Comparison of ENCODE assay signal across 9 cellular contexts in the genomic region with DNA sequence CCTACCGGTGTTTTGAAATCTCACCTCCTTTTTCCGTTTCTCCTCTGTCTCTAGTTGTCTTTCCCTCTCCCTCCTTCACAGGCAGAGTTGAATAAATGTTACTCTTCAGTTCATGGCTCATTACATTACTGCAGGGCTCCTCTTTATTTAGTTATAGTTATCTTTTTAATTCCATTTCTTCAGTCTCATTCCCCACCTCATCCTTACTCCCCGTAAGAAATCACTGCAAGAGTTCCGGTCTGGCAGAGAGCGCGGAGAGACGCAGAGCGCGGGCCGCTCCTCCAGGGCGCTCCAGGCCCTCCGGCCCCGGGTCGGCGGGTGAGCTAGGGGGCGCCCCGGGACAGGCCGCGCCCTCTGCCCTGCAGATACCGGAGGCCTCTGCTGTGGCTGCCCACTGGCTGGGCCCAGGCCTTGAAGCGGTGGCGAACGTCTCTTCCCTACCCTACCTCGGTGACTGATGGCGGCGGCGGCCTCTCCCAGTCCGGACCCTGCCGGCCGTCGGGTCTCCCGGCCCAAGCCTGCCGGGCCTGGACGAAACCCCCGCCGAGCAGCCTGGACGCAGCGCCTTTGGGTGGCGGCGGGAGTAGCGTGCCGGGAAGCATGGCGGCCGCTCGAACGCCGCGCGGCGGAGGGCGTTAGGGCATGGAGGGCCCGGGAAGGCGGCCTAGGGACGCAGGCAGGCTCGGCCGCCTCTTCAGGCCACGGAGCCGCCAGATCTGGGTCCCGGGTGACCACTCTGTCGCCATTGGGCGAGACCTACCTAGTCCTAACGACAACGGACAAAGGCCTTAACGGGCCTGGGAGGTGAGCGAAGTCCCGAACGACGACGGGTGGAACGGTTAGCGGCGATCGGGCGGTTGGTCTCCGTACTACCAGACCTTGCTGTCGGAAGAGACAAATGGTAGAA. TPM values are rescaled to one million over a fixed set of nuclear protein-coding genes. Genes with fewer than 3 reads are reported as not detected.
DNase-seq lines count a peak whose midpoint lies in the region; ATAC-seq and TF ChIP-seq lines count a peak whose summit lies in the region.
"Had no signal": no experiment of that assay in that cellular context is flagged by ENCODE, and none has a peak within 500 bp of the region (broad histone marks: within the 10 kb centered on the region; RNA-seq: fewer than 3 reads in every experiment).

No MANE protein-coding gene starts in this region.

- H3K27ac Mint-ChIP-seq in neural crest cell (ENCODE audit: unreplicated experiment) = peak overlapping the region; percentile 88

- TF ChIP-seq CTCF in PC-3 (conservative IDR thresholded peaks at IDR 0.05; ENCODE audit: low read depth, low read length) (peak; percentile 47), fibroblast of villous mesenchyme (IDR thresholded peaks at IDR 0.05; ENCODE audit: insufficient read depth, low read depth, low read length) (no peak), neural crest cell (conservative IDR thresholded peaks at IDR 0.05) (peak; percentile 45), stomach (IDR thresholded peaks at IDR 0.05) (peak in 2 of 7 experiments; percentile 13 to 36)

- peaks cover 15% of the 10 kb centered on the region for H3K4me1 ChIP-seq in PC-3 (ENCODE audit: insufficient read depth, low read length)
- H3K4me1 ChIP-seq in stomach = peaks cover 0 to 28% (median 19%) of the 10 kb centered on the region in 4 donors

- H3K27ac ChIP-seq in PC-3 (ENCODE audit: low read length) (no peak overlapping the region), stomach (peak overlapping the region; percentile 89 to 99 (median 93))

- no peaks in the 10 kb centered on the region for H3K36me3 Mint-ChIP-seq in neural crest cell (ENCODE audit: low read depth)

- intact Hi-C loops in PC-3 (cut with micrococcal nuclease) (loop anchor here (2.0 kb wide), 2 partner anchors 15 to 47 kb away; no protein-coding TSS in a partner anchor), stomach (cut with DNase I; ENCODE audit: low total_unique reads) (no loop called here)

- peaks cover 46% of the 10 kb centered on the region for H3K4me1 Mint-ChIP-seq in neural crest cell

- peak overlapping the region; percentile 92 for H2AFZ ChIP-seq in PC-3 (ENCODE audit: low read length)

- peak overlapping the region; percentile 87 for H3K4me3 Mint-ChIP-seq in neural crest cell

- H3K27me3 ChIP-seq in PC-3 (ENCODE audit: low read length) = no peaks in the 10 kb centered on the region
- no peaks in the 10 kb centered on the region for H3K27me3 ChIP-seq in stomach

- peaks cover 2% of the 10 kb centered on the region for H3K9me3 Mint-ChIP-seq in neural crest cell

- no peak for TF ChIP-seq POLR2A in stomach (IDR thresholded peaks at IDR 0.05)

- H3K9me2 ChIP-seq in PC-3 (replicated peaks; ENCODE audit: low read length) = no peaks in the 10 kb centered on the region

- no peaks in the 10 kb centered on the region for H4K20me1 ChIP-seq in PC-3 (ENCODE audit: low read length)

- DNase-seq in AML-193 (lab: John Stamatoyannopoulos, UW) (peak; percentile 66 to 80), PC-3 (peak; percentile 38), fibroblast of villous mesenchyme (ENCODE audit: low read depth) (peak; percentile 74), neural crest cell (ENCODE audit: low read depth, low spot score) (peak; percentile 64), stomach (peak; percentile 75)
- peak; percentile 61 for DNase-seq in activated effector memory CD4-positive, alpha-beta T cell treated with Interleukin-2 at 50 U/mL for 16 hours

- ATAC-seq in GM19043 (IDR thresholded peaks at IDR 0.05; ENCODE audit: low read depth, unreplicated experiment) = peak; percentile 85
- ATAC-seq in HG03354 (IDR thresholded peaks at IDR 0.05; ENCODE audit: poor library complexity, severe bottlenecking, unreplicated experiment) = peak; percentile 75
- peak; percentile 68 for ATAC-seq in PC-3

- H3K9ac ChIP-seq in PC-3 (ENCODE audit: low read length) = peak overlapping the region; percentile 57

- TF ChIP-seq EP300 in stomach (IDR thresholded peaks at IDR 0.05) = no peak

- H3K27me3 Mint-ChIP-seq in neural crest cell (ENCODE audit: low read depth) = peaks cover 15% of the 10 kb centered on the region

- no peaks in the 10 kb centered on the region for H3K36me3 ChIP-seq in PC-3 (ENCODE audit: low read depth, low read length)
- H3K36me3 ChIP-seq in stomach = no peaks in the 10 kb centered on the region

- H3K9me3 ChIP-seq in PC-3 (ENCODE audit: low read length) (no peaks in the 10 kb centered on the region), stomach (no peaks in the 10 kb centered on the region)

- CTCF ChIA-PET in PC-3 (lab: Charles Lee) = no interaction called here

- POLR2A ChIA-PET in PC-3 (lab: Charles Lee; ENCODE audit: unreplicated experiment) = interaction anchor here (0.7 kb wide), 1 partner anchor 48 kb away, joined by 4 read pairs; no protein-coding TSS in a partner anchor

- BruUV-seq in PC-3 (replicated peaks; lab: Mats Ljungman, UMichigan) = no TSS peak

- H3K4me2 ChIP-seq in PC-3 (ENCODE audit: low read length) = peak overlapping the region; percentile 84

- H3K79me2 ChIP-seq in PC-3 (ENCODE audit: low read length) = no peaks in the 10 kb centered on the region

- H3F3A ChIP-seq in PC-3 (ENCODE audit: low read length, unreplicated experiment) = no peaks in the 10 kb centered on the region

- H3K4me3 ChIP-seq in PC-3 (ENCODE audit: low read length) = peak overlapping the region; percentile 75
- peak overlapping the region; percentile 56 for H3K4me3 ChIP-seq in fibroblast of villous mesenchyme (ENCODE audit: low read depth, low read length)
- H3K4me3 ChIP-seq in stomach = peak overlapping the region; percentile 36 to 63 (median 58)

- WGBS in stomach, 5 donors = 6 to 16% (median 9%) methylated on average over 40 to 76 of the region's 76 CpGs

RNA-seq across cellular contexts. Expression of gene HMGN4, which starts 16.4 kb away (rescaled TPM):
- 54.8 and 57.5 TPM in 2 replicates for total RNA-seq in PC-3 (2014; rRNA removed)
- total RNA-seq in fibroblast of villous mesenchyme = 74.1 and 85.1 TPM in 2 replicates
- total RNA-seq in neural crest cell = 49.7 and 50.1 TPM in 2 replicates
- total RNA-seq in stomach = 10 to 100 TPM; 11.3 to 96.0 (median 66.1) TPM
- 10 to 100 TPM; 22.4 to 46.3 (median 29.2) TPM for polyA plus RNA-seq in stomach

RNA-seq across cellular contexts. Expression of gene BTN1A1, which starts 21.6 kb away (rescaled TPM):
- not detected in 2 replicates for total RNA-seq in PC-3 (2014; rRNA removed)
- total RNA-seq in fibroblast of villous mesenchyme = not detected in 2 replicates
- total RNA-seq in neural crest cell = not detected in 2 replicates
- total RNA-seq in stomach = not detected
- polyA plus RNA-seq in stomach = not detected
- total RNA-seq: T-helper 1 cell treated with Interleukin-12 subunit alpha and Interleukin-12 subunit beta and Interleukin-4 antibody, amounts not matched to agents 30 ng/mL and 1 ng/mL, for 36 hours had no signal
